8 cellular contexts compared by ENCODE assay signal in genomic region chr15:98649996-98650870, GRCh38. TPM values are rescaled to one million over a fixed set of nuclear protein-coding genes. Genes with fewer than 3 reads are reported as not detected.
DNase-seq lines count a peak whose midpoint lies in the region; ATAC-seq and TF ChIP-seq lines count a peak whose summit lies in the region.

No MANE protein-coding gene starts in this region.

- H3K4me3 ChIP-seq in KMS-11 (IDR thresholded peaks at IDR 0.05; ENCODE audit: insufficient read depth, low read depth, low read length), result peak overlapping the region; percentile 32
- peak overlapping the region; percentile 81 to 90 for H3K4me3 ChIP-seq in muscle layer of duodenum (ENCODE audit: low read depth in 1 of 2, low read length in 2 of 2)
- H3K4me3 ChIP-seq in testis, result peak overlapping the region; percentile 70 to 78

- peaks cover 70% of the 10 kb centered on the region for H3K79me2 ChIP-seq in KMS-11 (ENCODE audit: insufficient read depth, low read depth)

- WGBS in testis, 2 donors, result 0 to 1% methylated on average over 4 to 44 of the region's 88 CpGs

- H3K27me3 ChIP-seq in KMS-11 (ENCODE audit: insufficient read depth, low read depth) (no peaks in the 10 kb centered on the region), muscle layer of duodenum (ENCODE audit: low read depth, low read length) (peaks cover 3% of the 10 kb centered on the region), testis (no peaks in the 10 kb centered on the region)

- H4K20me1 ChIP-seq in KMS-11 (ENCODE audit: insufficient read depth), result peaks cover 30% of the 10 kb centered on the region

- H3K4me2 ChIP-seq in KMS-11, result peak overlapping the region; percentile 51

- H3K27ac ChIP-seq in KMS-11 (no peak overlapping the region), epithelial cell of prostate (peak overlapping the region; percentile 88), muscle layer of duodenum (ENCODE audit: low read length) (peak overlapping the region; percentile 76), testis (peak overlapping the region; percentile 87 to 94)

- DNase-seq in AG08396 (ENCODE audit: low spot score) (peak; percentile 42), activated T-cell treated with anti-CD3 and anti-CD28 coated beads for 24 hours (ENCODE audit: low read depth) (peak; percentile 18), epithelial cell of prostate (ENCODE audit: low read depth, low spot score) (no peak), testis (peak; percentile 67), amniotic stem cell (lab: John Stamatoyannopoulos, UW) (no peak)

- H3K36me3 ChIP-seq in KMS-11 (ENCODE audit: insufficient read depth) (no peaks in the 10 kb centered on the region), muscle layer of duodenum (ENCODE audit: control insufficient read depth in 1 of 2, insufficient read depth in 2 of 2, low read length in 2 of 2) (no peaks in the 10 kb centered on the region), testis (ENCODE audit: low read depth, missing control alignments) (no peaks in the 10 kb centered on the region)

- intact Hi-C loops in testis (cut with DNase I; ENCODE audit: low total_unique reads), result loop anchor here (5.0 kb wide), 1 partner anchor 407 kb away; no protein-coding TSS in a partner anchor

- H3K9ac ChIP-seq in KMS-11, result peak overlapping the region; percentile 80; the same call in 1 of the 2 replicates

- TF ChIP-seq POLR2A in testis (IDR thresholded peaks at IDR 0.05), result no peak

- H3K9me3 ChIP-seq in muscle layer of duodenum (ENCODE audit: control insufficient read depth in 1 of 2, low read length in 2 of 2), result no peaks in the 10 kb centered on the region
- no peaks in the 10 kb centered on the region for H3K9me3 ChIP-seq in testis

- H2AFZ ChIP-seq in KMS-11 (ENCODE audit: low read depth), result no peak overlapping the region

- ATAC-seq in HG03354 (IDR thresholded peaks at IDR 0.05; ENCODE audit: poor library complexity, severe bottlenecking, unreplicated experiment), result no peak

- H3K4me1 ChIP-seq in KMS-11 (ENCODE audit: low read depth, poor library complexity, severe bottlenecking) (peaks cover 57% of the 10 kb centered on the region), muscle layer of duodenum (ENCODE audit: control insufficient read depth in 1 of 2, insufficient read depth in 2 of 2, low read length in 2 of 2) (peaks cover 0 to 22% of the 10 kb centered on the region in 2 donors), testis (peaks cover 13% of the 10 kb centered on the region)

- TF ChIP-seq CTCF in KMS-11 (conservative IDR thresholded peaks at IDR 0.05; ENCODE audit: low read depth, low read length) (no peak), testis (IDR thresholded peaks at IDR 0.05) (no peak)

RNA-seq across cellular contexts. Expression of gene IGF1R, which starts 1.9 kb away (rescaled TPM):
- total RNA-seq in testis, result 100 to 1,000 TPM; 157 to 172 TPM
- polyA plus RNA-seq in testis (ENCODE audit: insufficient read depth, low read depth, low replicate concordance), result 25.8 TPM

Comparison
In these comparisons a context has a peak if more than half of its experiments do, and no peak if none do; other contexts are left out.
1. DNase-seq: peak in AG08396 (single experiment), activated T-cell treated with anti-CD3 and anti-CD28 coated beads for 24 hours (single experiment) and testis (single experiment); none in epithelial cell of prostate (single experiment) and amniotic stem cell (single experiment).
2. H3K4me3 ChIP-seq: peak in every context shown above with its lines; median percentile 86 in muscle layer of duodenum; 74 in testis; 32 in KMS-11.